In the genomic region with DNA sequence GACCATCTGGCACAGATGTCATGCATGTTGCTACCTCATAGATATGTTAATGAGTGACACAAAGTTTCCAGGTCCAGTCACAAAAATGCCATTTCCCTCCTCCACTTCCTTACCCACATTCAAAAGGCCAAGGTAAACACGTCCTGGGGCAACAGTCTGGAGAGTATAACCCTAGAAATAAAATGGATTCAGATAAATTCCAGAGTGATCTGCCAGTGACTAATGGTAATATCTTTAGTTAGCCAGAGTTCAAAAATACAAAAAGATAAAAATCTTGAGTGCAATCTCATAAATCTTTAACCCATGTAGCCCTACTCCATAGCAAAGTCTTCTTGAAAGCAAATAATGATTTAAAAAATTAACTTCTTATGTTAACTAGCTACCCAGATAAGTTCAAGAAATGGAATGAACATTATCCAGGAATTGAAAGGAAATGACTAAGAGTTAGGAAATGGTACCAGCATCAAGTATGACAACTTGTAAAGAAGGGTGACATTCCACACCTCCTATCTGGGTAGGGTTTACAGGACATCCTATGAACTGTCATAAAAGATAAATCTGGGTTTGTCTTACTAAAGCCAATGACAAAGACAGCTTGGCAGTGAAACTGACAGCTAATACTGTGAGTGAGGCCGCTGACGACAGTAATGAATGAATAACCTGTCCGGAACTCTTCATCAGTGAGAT, we compare ENCODE assay signal across 12 cellular contexts. TPM values are rescaled to one million over a fixed set of nuclear protein-coding genes. Genes with fewer than 3 reads are reported as not detected.
DNase-seq lines count a peak whose midpoint lies in the region; ATAC-seq, FAIRE-seq and TF ChIP-seq lines count a peak whose summit lies in the region.
"Had no signal": no experiment of that assay in that cellular context is flagged by ENCODE, and none has a peak within 500 bp of the region (broad histone marks: within the 10 kb centered on the region; RNA-seq: fewer than 3 reads in every experiment).

No MANE protein-coding gene starts in this region.

- peaks cover 0 to 9% of the 10 kb centered on the region in 2 donors for H3K4me1 ChIP-seq in kidney (ENCODE audit: control insufficient read depth in 1 of 2, insufficient read depth in 1 of 2, low read depth in 1 of 2, low read length in 2 of 2)
- H3K4me1 ChIP-seq: psoas muscle had no signal

- no peak overlapping the region for H3K4me3 ChIP-seq in kidney (ENCODE audit: low read length in 2 of 2)
- H3K4me3 ChIP-seq: lung, psoas muscle had no signal

- ATAC-seq in HG02938 (IDR thresholded peaks at IDR 0.05; ENCODE audit: unreplicated experiment) (peak; percentile 47), HG03442 (IDR thresholded peaks at IDR 0.05; ENCODE audit: unreplicated experiment) (no peak)
- ATAC-seq: psoas muscle had no signal

- FAIRE-seq in kidney (lab: Jason Lieb, UNC) = peak; percentile 50

- no peak overlapping the region for H3K27ac ChIP-seq in kidney (ENCODE audit: low read depth in 2 of 2, low read length in 2 of 2)
- H3K27ac ChIP-seq: psoas muscle had no signal

- no peak for TF ChIP-seq CTCF in kidney (IDR thresholded peaks at IDR 0.05; ENCODE audit: borderline replicate concordance, extremely low read depth, insufficient read depth)

- intact Hi-C loops in kidney (cut with DNase I) = no loop called here

- H3K9ac ChIP-seq in kidney (ENCODE audit: low read length in 2 of 2) = no peak overlapping the region

- H3K36me3 ChIP-seq in kidney (ENCODE audit: control insufficient read depth in 1 of 2, insufficient read depth in 2 of 2, low read length in 2 of 2) = no peaks in the 10 kb centered on the region

- DNase-seq in ELR (ENCODE audit: low read depth) = peak; percentile 75
- peak; percentile 47 for DNase-seq in amniotic epithelial cell (ENCODE audit: low read depth)
- DNase-seq in kidney = no peak
- DNase-seq in nucleus accumbens (lab: John Stamatoyannopoulos, UW) = no peak
- no peak for DNase-seq in cerebellar nuclear complex (lab: John Stamatoyannopoulos, UW)
- DNase-seq in stimulated activated CD4-positive, alpha-beta T cell treated with anti-CD3 and anti-CD28 coated beads, Interleukin-2, amount 100 ng/mL, for 24 hours = no peak
- DNase-seq: activated CD8-positive, alpha-beta memory T cell treated with anti-CD3 and anti-CD28 coated beads, Interleukin-2, amount 50 U/mL, for 4 hours; NCI-H1048; psoas muscle had no signal

- no peaks in the 10 kb centered on the region for H3K9me3 ChIP-seq in kidney (ENCODE audit: control insufficient read depth in 1 of 2, low read length in 2 of 2)
- H3K9me3 ChIP-seq: psoas muscle had no signal

RNA-seq across cellular contexts. Expression of a gene that starts 18.1 kb away (rescaled TPM):
- total RNA-seq in kidney = 51.2 TPM
- polyA plus RNA-seq in kidney (ENCODE audit: insufficient read depth, low read depth, low replicate concordance) = 85.1 TPM

Comparison
In these comparisons a context has a peak if more than half of its experiments do, and no peak if none do; other contexts are left out.
1. DNase-seq: peak in ELR (single experiment) and amniotic epithelial cell (single experiment); none in kidney (single experiment), nucleus accumbens (0 of 56), cerebellar nuclear complex (0 of 2) and stimulated activated CD4-positive, alpha-beta T cell treated with anti-CD3 and anti-CD28 coated beads, Interleukin-2, amount 100 ng/mL, for 24 hours (0 of 2).